ENCODE assay signal across 8 cellular contexts in genomic region chr13:101942038-101942437, GRCh38.
DNase-seq lines count a peak whose midpoint lies in the region; ATAC-seq, FAIRE-seq and TF ChIP-seq lines count a peak whose summit lies in the region.

No MANE protein-coding gene starts in this region.

- no peak for TF ChIP-seq POLR2A in HepG2 (IDR thresholded peaks at IDR 0.05; ENCODE audit: insufficient read depth in 1 of 2, low read depth in 2 of 2, low read length in 2 of 2)

- H3K9me3 Mint-ChIP-seq in MCF 10A (ENCODE audit: unreplicated experiment): no peaks in the 10 kb centered on the region

- TF ChIP-seq EP300 in HepG2 (IDR thresholded peaks at IDR 0.05; ENCODE audit: low read depth in 2 of 2, low read length in 2 of 2) (no peak), HepG2 (CRISPR knock-in tag; IDR thresholded peaks at IDR 0.05; ENCODE audit: borderline replicate concordance) (no peak)

- no peak overlapping the region for H3K4me3 Mint-ChIP-seq in MCF 10A (ENCODE audit: unreplicated experiment)

- no peaks in the 10 kb centered on the region for H3K36me3 ChIP-seq in HepG2 (replicated peaks in 1 of 2; ENCODE audit: control insufficient read depth in 1 of 2, insufficient read depth in 2 of 2, low read length in 2 of 2)

- H3K27ac Mint-ChIP-seq in MCF 10A (ENCODE audit: low read depth, unreplicated experiment): no peak overlapping the region

- peak; percentile 38; the same call in 1 of the 2 replicates for TF ChIP-seq RAD21 in HepG2 (CRISPR knock-in tag; IDR thresholded peaks at IDR 0.05)

- H3K9me3 ChIP-seq in HepG2 (ENCODE audit: low read length): no peaks in the 10 kb centered on the region

- no TSS peak for BruUV-seq in MCF 10A (replicated peaks; lab: Mats Ljungman, UMichigan)
- no TSS peak for BruUV-seq in HepG2 (replicated peaks; lab: Mats Ljungman, UMichigan)

- WGBS in HepG2 (ENCODE audit: low lambda C conversion rate): 5% methylated on average over 1 of the region's 1 CpG

- no peak overlapping the region for H3K27ac ChIP-seq in HepG2 (ENCODE audit: extremely low read length, insufficient read depth, low read length)

- TF ChIP-seq CTCF in GM12872 (IDR thresholded peaks at IDR 0.05; ENCODE audit: insufficient read depth, low read depth, low read length) (peak; percentile 70), MCF 10A (IDR thresholded peaks at IDR 0.05; ENCODE audit: unreplicated experiment) (peak; percentile 77), HepG2 (CRISPR knock-in tag; IDR thresholded peaks at IDR 0.05) (peak; percentile 58)

- in situ Hi-C loops in HepG2 (cut with HindIII; ENCODE audit: extremely low pct_ligation_motif_present, low pct_unique_long_range_greater_than_20kb): no loop called here

- no peak overlapping the region for H2AFZ ChIP-seq in HepG2 (ENCODE audit: low read length)

- no peaks in the 10 kb centered on the region for H3K4me1 ChIP-seq in HepG2 (ENCODE audit: insufficient read depth, low read length)

- no peak overlapping the region for H3K4me2 ChIP-seq in HepG2 (ENCODE audit: low read depth, low read length)

- H3K4me3 ChIP-seq in HepG2 (replicated peaks in 1 of 3; ENCODE audit: insufficient read depth in 1 of 3, low read depth in 2 of 3, low read length in 3 of 3): no peak overlapping the region

- H4K20me1 ChIP-seq in HepG2 (ENCODE audit: insufficient read depth, low read length): no peaks in the 10 kb centered on the region

- POLR2A ChIA-PET in MCF 10A (lab: Yijun Ruan, JAX) (no interaction called here), HepG2 (lab: Yijun Ruan, JAX) (no interaction called here)

- H3K27me3 Mint-ChIP-seq in MCF 10A (ENCODE audit: insufficient read depth, unreplicated experiment): peaks cover 40% of the 10 kb centered on the region

- H3K9ac ChIP-seq in HepG2 (ENCODE audit: insufficient read depth, low read depth, low read length): no peak overlapping the region

- no peaks in the 10 kb centered on the region for H3K36me3 Mint-ChIP-seq in MCF 10A (ENCODE audit: insufficient read depth, unreplicated experiment)

- H3K4me1 Mint-ChIP-seq in MCF 10A (ENCODE audit: insufficient read depth, unreplicated experiment): no peaks in the 10 kb centered on the region

- peak; percentile 32 to 55 for DNase-seq in NCI-H1930 (lab: John Stamatoyannopoulos, UW)
- DNase-seq in MCF 10A (ENCODE audit: unreplicated experiment): peak; percentile 65
- DNase-seq in HepG2 (ENCODE audit: low spot score): peak; percentile 7
- DNase-seq in T-helper 1 cell: no peak
- DNase-seq in stimulated activated CD4-positive, alpha-beta T cell treated with anti-CD3 and anti-CD28 coated beads, Interleukin-1b, Interleukin-23, amount 100 ng/mL, for 48 hours: no peak

- H3K27me3 ChIP-seq in HepG2 (ENCODE audit: control insufficient read depth in 1 of 2, insufficient read depth in 2 of 2, low read length in 2 of 2): no peaks in the 10 kb centered on the region

- intact Hi-C loops in MCF 10A (cut with micrococcal nuclease) (loop anchor here (1.0 to 5.0 kb wide), 5 partner anchors 147 to 614 kb away; no protein-coding TSS in a partner anchor), HepG2 (cut with micrococcal nuclease; ENCODE audit: unreplicated experiment) (loop anchor here (5.0 kb wide), 1 partner anchor 615 kb away; no protein-coding TSS in a partner anchor)

- CTCF ChIA-PET in MCF 10A (lab: Yijun Ruan, JAX): interaction anchor here (0.6 to 1.7 kb wide), 25 partner anchors 9 to 797 kb away, joined by 3 to 34 read pairs (median 3); no protein-coding TSS in a partner anchor
- CTCF ChIA-PET in HepG2 (lab: Yijun Ruan, JAX; ENCODE audit: low intra/inter-chr PET ratio, low total read pairs): interaction anchor here (0.9 to 1.6 kb wide), 2 partner anchors 156 to 905 kb away, joined by 4 to 5 read pairs; no protein-coding TSS in a partner anchor

- H3K79me2 ChIP-seq in HepG2 (ENCODE audit: insufficient read depth, low read length): no peaks in the 10 kb centered on the region

- no peak for FAIRE-seq in HepG2 (lab: Jason Lieb, UNC)

- ATAC-seq in HG02678 (IDR thresholded peaks at IDR 0.05; ENCODE audit: unreplicated experiment) (peak; percentile 53), HepG2 (peak; percentile 73), GM21825 (IDR thresholded peaks at IDR 0.05; ENCODE audit: unreplicated experiment) (no peak)

TF ChIP-seq in HepG2, 621 proteins besides CTCF, POLR2A, EP300 and RAD21:
- TF ChIP-seq MIXL1 (CRISPR knock-in tag; IDR thresholded peaks at IDR 0.05): 0 out of 2 replicates have a peak, but pooled peaks have one; percentile 33
- no peak for TF ChIP-seq ZSCAN30 (CRISPR knock-in tag; IDR thresholded peaks at IDR 0.05)
- no peak for TF ChIP-seq ADNP (CRISPR knock-in tag; IDR thresholded peaks at IDR 0.05)
- peak; percentile 72 for TF ChIP-seq STAG1 (CRISPR knock-in tag; IDR thresholded peaks at IDR 0.05)
- TF ChIP-seq TFE3 (CRISPR knock-in tag; IDR thresholded peaks at IDR 0.05): no peak
- TF ChIP-seq, protein P1, sequence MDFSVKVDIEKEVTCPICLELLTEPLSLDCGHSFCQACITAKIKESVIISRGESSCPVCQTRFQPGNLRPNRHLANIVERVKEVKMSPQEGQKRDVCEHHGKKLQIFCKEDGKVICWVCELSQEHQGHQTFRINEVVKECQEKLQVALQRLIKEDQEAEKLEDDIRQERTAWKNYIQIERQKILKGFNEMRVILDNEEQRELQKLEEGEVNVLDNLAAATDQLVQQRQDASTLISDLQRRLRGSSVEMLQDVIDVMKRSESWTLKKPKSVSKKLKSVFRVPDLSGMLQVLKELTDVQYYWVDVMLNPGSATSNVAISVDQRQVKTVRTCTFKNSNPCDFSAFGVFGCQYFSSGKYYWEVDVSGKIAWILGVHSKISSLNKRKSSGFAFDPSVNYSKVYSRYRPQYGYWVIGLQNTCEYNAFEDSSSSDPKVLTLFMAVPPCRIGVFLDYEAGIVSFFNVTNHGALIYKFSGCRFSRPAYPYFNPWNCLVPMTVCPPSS (IDR thresholded peaks at IDR 0.05): no peak
- peak; percentile 38; the same call in 1 of the 2 replicates for TF ChIP-seq SMC3 (IDR thresholded peaks at IDR 0.05; ENCODE audit: low read length)
- TF ChIP-seq HIVEP1 (CRISPR knock-in tag; IDR thresholded peaks at IDR 0.05): no peak
- no peak for TF ChIP-seq ZNF451 (CRISPR knock-in tag; IDR thresholded peaks at IDR 0.05)
- TF ChIP-seq FOXK2 (IDR thresholded peaks at IDR 0.05): no peak
- no peak for TF ChIP-seq RORA (CRISPR knock-in tag; IDR thresholded peaks at IDR 0.05)
- TF ChIP-seq ESRRA (CRISPR knock-in tag; IDR thresholded peaks at IDR 0.05; ENCODE audit: low read depth): no peak
- TF ChIP-seq SOX13 (IDR thresholded peaks at IDR 0.05): no peak
- no peak for TF ChIP-seq SOX13 (CRISPR knock-in tag; conservative IDR thresholded peaks at IDR 0.05 in 1 of 2, IDR thresholded peaks at IDR 0.05 in 1 of 2)

Comparison
In these comparisons a context has a peak if more than half of its experiments do, and no peak if none do; other contexts are left out.
1. DNase-seq: peak in NCI-H1930 (2 of 2), MCF 10A (single experiment) and HepG2 (single experiment); none in T-helper 1 cell (0 of 5) and stimulated activated CD4-positive, alpha-beta T cell treated with anti-CD3 and anti-CD28 coated beads, Interleukin-1b, Interleukin-23, amount 100 ng/mL, for 48 hours (single experiment).
2. Peak in every context shown above with its lines, with median percentiles within 50 percentile points of each other: CTCF ChIP-seq.